13 cellular contexts compared by ENCODE assay signal in the genomic region with DNA sequence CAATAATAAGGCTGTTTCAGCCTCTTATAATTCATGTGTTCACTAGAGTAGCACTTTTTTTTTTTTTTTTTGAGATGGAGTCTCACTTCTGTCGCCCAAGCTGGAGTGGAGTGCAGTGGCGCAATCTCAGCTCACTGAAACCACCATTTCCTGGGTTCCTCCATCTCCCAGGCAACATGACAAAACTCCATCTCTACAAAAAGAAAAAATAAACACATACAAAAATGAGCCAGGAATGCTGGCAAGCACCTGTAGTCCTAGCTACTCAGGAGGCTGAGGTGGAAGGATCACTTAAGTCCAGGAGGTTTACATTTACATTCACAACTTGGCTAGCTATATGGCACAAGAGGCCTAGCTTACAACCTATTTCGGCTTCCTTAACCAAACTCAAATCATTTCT. TPM values are rescaled to one million over a fixed set of nuclear protein-coding genes. Genes with fewer than 3 reads are reported as not detected.
DNase-seq lines count a peak whose midpoint lies in the region; ATAC-seq and TF ChIP-seq lines count a peak whose summit lies in the region.
"Had no signal": no experiment of that assay in that cellular context is flagged by ENCODE, and none has a peak within 500 bp of the region (broad histone marks: within the 10 kb centered on the region; RNA-seq: fewer than 3 reads in every experiment).

No MANE protein-coding gene starts in this region.

- peaks cover 68% of the 10 kb centered on the region for H3K36me3 Mint-ChIP-seq in CD8-positive, alpha-beta T cell
- peaks cover 45% of the 10 kb centered on the region for H3K36me3 Mint-ChIP-seq in activated CD8-positive, alpha-beta T cell treated with anti-CD3 and anti-CD28 coated beads for 36 hours (ENCODE audit: low read depth)

- DNase-seq in CD8-positive, alpha-beta T cell, result peak in 2 of 7 experiments; percentile 19 to 30
- DNase-seq in activated CD8-positive, alpha-beta T cell treated with anti-CD3 and anti-CD28 coated beads for 36 hours, result no peak
- DNase-seq in erythroblast (lab: John Stamatoyannopoulos, UW), result no peak
- DNase-seq: activated B cell treated with CpG ODN at 0.5 μM for 24 hours, colonic mucosa, NCI-H187, NCI-H69, right cardiac atrium had no signal

- peak overlapping the region; percentile 28 to 81 (median 65); a peak in 20 of 22 replicates for H3K27ac ChIP-seq in BLaER1 treated with 17β-estradiol and CSF1 and Interleukin-3, amounts not matched to agents 10 nM and 100 nM
- peak overlapping the region; percentile 33 for H3K27ac ChIP-seq in CD8-positive, alpha-beta T cell (ENCODE audit: low read depth, low read length)
- H3K27ac ChIP-seq in muscle layer of duodenum (ENCODE audit: low read length), result peak overlapping the region; percentile 56
- H3K27ac ChIP-seq: colonic mucosa had no signal

- peaks cover 4 to 78% (median 44%) of the 10 kb centered on the region in 10 experiments for H3K4me1 ChIP-seq in BLaER1 treated with 17β-estradiol and CSF1 and Interleukin-3, amounts not matched to agents 10 nM and 100 nM
- peaks cover 16% of the 10 kb centered on the region for H3K4me1 ChIP-seq in CD8-positive, alpha-beta T cell (ENCODE audit: insufficient read depth, low read length)
- H3K4me1 ChIP-seq in muscle layer of duodenum (ENCODE audit: control insufficient read depth in 1 of 2, insufficient read depth in 2 of 2, low read length in 2 of 2), result peaks cover 0 to 17% of the 10 kb centered on the region in 2 donors
- H3K4me1 ChIP-seq: colonic mucosa had no signal

- TF ChIP-seq POLR2A in erythroblast (IDR thresholded peaks at IDR 0.05; ENCODE audit: low read length), result no peak

- H3K4me1 Mint-ChIP-seq in CD8-positive, alpha-beta T cell (ENCODE audit: low read depth), result peaks cover 36% of the 10 kb centered on the region
- peaks cover 24% of the 10 kb centered on the region for H3K4me1 Mint-ChIP-seq in activated CD8-positive, alpha-beta T cell treated with anti-CD3 and anti-CD28 coated beads for 36 hours (ENCODE audit: low read depth)

- CTCF ChIA-PET in CD8-positive, alpha-beta T cell (lab: Charles Lee), result interaction anchor here (0.6 to 1.5 kb wide), 4 partner anchors 12 to 1211 kb away, joined by 3 to 5 read pairs (median 5); no protein-coding TSS in a partner anchor
- CTCF ChIA-PET in activated CD8-positive, alpha-beta T cell treated with anti-CD3 and anti-CD28 coated beads for 36 hours (lab: Charles Lee), result interaction anchor here (1.4 to 3.2 kb wide), 3 partner anchors 9 to 116 kb away, joined by 3 to 19 read pairs (median 11); no protein-coding TSS in a partner anchor

- POLR2A ChIA-PET in CD8-positive, alpha-beta T cell (lab: Charles Lee), result interaction anchor here (0.6 kb wide), 4 partner anchors 19 to 1406 kb away, joined by 3 to 4 read pairs (median 3); no protein-coding TSS in a partner anchor
- POLR2A ChIA-PET in activated CD8-positive, alpha-beta T cell treated with anti-CD3 and anti-CD28 coated beads for 36 hours (lab: Charles Lee), result interaction anchor here (0.6 kb wide), 1 partner anchor 55 kb away, joined by 3 read pairs; no protein-coding TSS in a partner anchor

- H3K4me2 ChIP-seq in BLaER1 treated with 17β-estradiol and CSF1 and Interleukin-3, amounts not matched to agents 10 nM and 100 nM, result peak overlapping the region; percentile 3 to 98 (median 64); a peak in 20 of 22 replicates

- H3K27me3 ChIP-seq in BLaER1 treated with 17β-estradiol and CSF1 and Interleukin-3, amounts not matched to agents 10 nM and 100 nM, result no peaks in the 10 kb centered on the region
- no peaks in the 10 kb centered on the region for H3K27me3 ChIP-seq in CD8-positive, alpha-beta T cell (ENCODE audit: insufficient read depth, low read length)
- H3K27me3 ChIP-seq in muscle layer of duodenum (ENCODE audit: low read depth, low read length), result no peaks in the 10 kb centered on the region
- H3K27me3 ChIP-seq: colonic mucosa had no signal

- H3K9ac ChIP-seq in BLaER1 treated with 17β-estradiol and CSF1 and Interleukin-3, amounts not matched to agents 10 nM and 100 nM, result peak overlapping the region in 10 of 11 experiments; percentile 11 to 70 (median 50); a peak in 15 of 22 replicates

- H3K4me3 Mint-ChIP-seq in CD8-positive, alpha-beta T cell, result peak overlapping the region; percentile 9
- H3K4me3 Mint-ChIP-seq in activated CD8-positive, alpha-beta T cell treated with anti-CD3 and anti-CD28 coated beads for 36 hours, result no peak overlapping the region
- H3K4me3 Mint-ChIP-seq: activated B cell treated with CpG ODN at 0.5 μM for 24 hours, IgD-negative memory B cell had no signal

- H3K9me3 Mint-ChIP-seq in CD8-positive, alpha-beta T cell, result no peaks in the 10 kb centered on the region
- H3K9me3 Mint-ChIP-seq in activated CD8-positive, alpha-beta T cell treated with anti-CD3 and anti-CD28 coated beads for 36 hours, result no peaks in the 10 kb centered on the region
- H3K9me3 Mint-ChIP-seq: activated B cell treated with CpG ODN at 0.5 μM for 24 hours, IgD-negative memory B cell had no signal

- intact Hi-C loops in CD8-positive, alpha-beta T cell (cut with DNase I, micrococcal nuclease), result no loop called here
- intact Hi-C loops in activated CD8-positive, alpha-beta T cell treated with anti-CD3 and anti-CD28 coated beads for 36 hours (cut with micrococcal nuclease), result no loop called here

- H3K36me3 ChIP-seq in BLaER1 treated with 17β-estradiol and CSF1 and Interleukin-3, amounts not matched to agents 10 nM and 100 nM, result peaks cover 94 to 100% (median 97%) of the 10 kb centered on the region in 11 experiments
- H3K36me3 ChIP-seq in CD8-positive, alpha-beta T cell (ENCODE audit: insufficient read depth, low read length), result peaks cover 31% of the 10 kb centered on the region
- H3K36me3 ChIP-seq in muscle layer of duodenum (ENCODE audit: control insufficient read depth in 1 of 2, insufficient read depth in 2 of 2, low read length in 2 of 2), result peaks cover 23 to 42% of the 10 kb centered on the region in 2 donors

- peak; percentile 71 for ATAC-seq in CD8-positive, alpha-beta T cell
- ATAC-seq in activated CD8-positive, alpha-beta T cell treated with anti-CD3 and anti-CD28 coated beads for 36 hours, result no peak
- ATAC-seq in HG03565 (IDR thresholded peaks at IDR 0.05; ENCODE audit: unreplicated experiment), result no peak
- no peak for ATAC-seq in GM18868 (IDR thresholded peaks at IDR 0.05; ENCODE audit: unreplicated experiment)

- peak overlapping the region; percentile 91 for H3K27ac Mint-ChIP-seq in CD8-positive, alpha-beta T cell
- H3K27ac Mint-ChIP-seq in activated CD8-positive, alpha-beta T cell treated with anti-CD3 and anti-CD28 coated beads for 36 hours, result peak overlapping the region; percentile 82
- H3K27ac Mint-ChIP-seq: activated B cell treated with CpG ODN at 0.5 μM for 24 hours had no signal

- H3K9me3 ChIP-seq in BLaER1 treated with 17β-estradiol and CSF1 and Interleukin-3, amounts not matched to agents 10 nM and 100 nM (replicated peaks in 1 of 11), result no peaks in the 10 kb centered on the region
- H3K9me3 ChIP-seq in CD8-positive, alpha-beta T cell (ENCODE audit: low read length), result no peaks in the 10 kb centered on the region
- H3K9me3 ChIP-seq in muscle layer of duodenum (ENCODE audit: control insufficient read depth in 1 of 2, low read length in 2 of 2), result no peaks in the 10 kb centered on the region
- H3K9me3 ChIP-seq: colonic mucosa had no signal

- H3K27me3 Mint-ChIP-seq in CD8-positive, alpha-beta T cell (ENCODE audit: low read depth), result no peaks in the 10 kb centered on the region
- H3K27me3 Mint-ChIP-seq in activated CD8-positive, alpha-beta T cell treated with anti-CD3 and anti-CD28 coated beads for 36 hours, result no peaks in the 10 kb centered on the region
- H3K27me3 Mint-ChIP-seq: activated B cell treated with CpG ODN at 0.5 μM for 24 hours, IgD-negative memory B cell had no signal

- peaks cover 22 to 100% (median 61%) of the 10 kb centered on the region in 11 experiments; a peak in 18 of 22 replicates for H4K20me1 ChIP-seq in BLaER1 treated with 17β-estradiol and CSF1 and Interleukin-3, amounts not matched to agents 10 nM and 100 nM

- peak overlapping the region in 5 of 10 experiments; percentile 6 to 45 (median 6); a peak in 7 of 20 replicates for H3K4me3 ChIP-seq in BLaER1 treated with 17β-estradiol and CSF1 and Interleukin-3, amounts not matched to agents 10 nM and 100 nM
- H3K4me3 ChIP-seq in CD8-positive, alpha-beta T cell (ENCODE audit: low read depth, low read length), result no peak overlapping the region
- no peak overlapping the region for H3K4me3 ChIP-seq in muscle layer of duodenum (ENCODE audit: low read depth in 1 of 2, low read length in 2 of 2)
- H3K4me3 ChIP-seq: colonic mucosa had no signal

- no peak for TF ChIP-seq CTCF in CD8-positive, alpha-beta T cell (IDR thresholded peaks at IDR 0.05)
- TF ChIP-seq CTCF in activated CD8-positive, alpha-beta T cell treated with anti-CD3 and anti-CD28 coated beads for 36 hours (IDR thresholded peaks at IDR 0.05), result no peak

RNA-seq across cellular contexts. Expression of a gene that starts 6.8 kb away (rescaled TPM):
- 10 to 100 TPM; 78.0 to 92.4 TPM for total RNA-seq in CD8-positive, alpha-beta T cell
- total RNA-seq in activated CD8-positive, alpha-beta T cell treated with anti-CD3 and anti-CD28 coated beads for 36 hours, result 10 to 100 TPM; 62.4 to 67.8 TPM

RNA-seq across cellular contexts. Expression of a gene that starts 25.1 kb away (rescaled TPM):
- total RNA-seq in CD8-positive, alpha-beta T cell, result 10 to 100 TPM; 24.4 to 27.8 TPM
- 100 to 1,000 TPM; 201 to 202 TPM for total RNA-seq in activated CD8-positive, alpha-beta T cell treated with anti-CD3 and anti-CD28 coated beads for 36 hours

RNA-seq across cellular contexts. Expression of a gene that starts 56.1 kb away (rescaled TPM):
- 1 to 10 TPM; 7.1 to 7.3 TPM for total RNA-seq in CD8-positive, alpha-beta T cell
- total RNA-seq in activated CD8-positive, alpha-beta T cell treated with anti-CD3 and anti-CD28 coated beads for 36 hours, result 1 to 10 TPM; 3.4 to 3.7 TPM

Comparison
In these comparisons a context has a peak if more than half of its experiments do, and no peak if none do; other contexts are left out.
1. RNA of a gene that starts 25.1 kb away (total RNA-seq): 201 to 202 TPM in activated CD8-positive, alpha-beta T cell treated with anti-CD3 and anti-CD28 coated beads for 36 hours; 24.4 to 27.8 TPM in CD8-positive, alpha-beta T cell; every median in the first group is over 4 times any median in the second.
2. Peak in every context shown above with its lines, with median percentiles within 50 percentile points of each other: H3K27ac ChIP-seq.